Comparison of ENCODE assay signal across 9 cellular contexts in the genomic region with DNA sequence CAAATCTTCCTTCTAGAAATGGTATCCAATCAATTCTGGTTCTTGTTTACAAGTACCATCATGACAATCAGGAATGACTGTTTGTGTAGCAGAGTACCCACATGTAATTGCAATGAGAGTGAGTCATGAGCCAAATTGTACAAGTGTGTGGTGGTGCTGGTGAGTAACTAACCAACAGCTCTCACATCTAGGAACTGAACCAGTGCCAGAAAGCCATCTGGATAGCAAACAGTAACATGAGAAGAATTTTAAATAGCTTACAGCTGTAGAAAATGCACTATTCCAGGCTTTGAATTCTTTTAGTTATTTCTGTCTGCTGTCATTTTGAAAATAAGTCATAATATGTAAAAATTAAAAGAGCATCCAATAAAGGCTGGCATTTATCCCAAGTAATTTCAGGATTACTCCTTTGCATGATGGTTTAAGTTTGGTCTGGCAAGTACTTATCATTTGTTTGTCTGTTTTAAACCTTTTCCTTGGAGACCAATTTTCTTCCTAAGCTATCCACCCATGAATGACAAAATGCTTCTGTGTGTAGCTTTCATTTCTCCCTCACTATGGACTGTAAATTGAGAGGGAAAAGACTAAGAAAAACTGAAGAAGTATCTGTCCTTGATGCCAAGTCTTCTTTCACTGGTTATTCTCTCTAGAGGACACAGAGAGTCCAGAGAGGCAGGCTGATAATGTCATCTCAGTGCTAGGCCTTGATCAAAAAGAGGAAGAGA.
DNase-seq lines count a peak whose midpoint lies in the region; ATAC-seq lines count a peak whose summit lies in the region.
"Had no signal": no experiment of that assay in that cellular context is flagged by ENCODE, and none has a peak within 500 bp of the region (broad histone marks: within the 10 kb centered on the region; RNA-seq: fewer than 3 reads in every experiment).

No MANE protein-coding gene starts in this region.

- H3K4me3 Mint-ChIP-seq in activated CD4-positive, alpha-beta T cell treated with anti-CD3 and anti-CD28 coated beads, Interleukin-2, amount 10 ng/mL, durations not matched to agents 7 days and 5 days = no peak overlapping the region

- ATAC-seq in HG03139 (IDR thresholded peaks at IDR 0.05; ENCODE audit: unreplicated experiment) = peak; percentile 61

- DNase-seq in activated CD4-positive, alpha-beta T cell treated with anti-CD3 and anti-CD28 coated beads for 48 hours = peak; percentile 37
- no peak for DNase-seq in activated CD4-positive, alpha-beta T cell treated with anti-CD3 and anti-CD28 coated beads, Interleukin-2, amount 10 ng/mL, durations not matched to agents 7 days and 5 days
- peak; percentile 98 for DNase-seq in NCI-H2171 treated with DMSO at 0.1 percent for 48 hours (lab: John Stamatoyannopoulos, UW)
- peak in 47 of 58 donors; percentile 2 to 92 (median 45) for DNase-seq in anterior cingulate cortex (lab: John Stamatoyannopoulos, UW)
- peak; percentile 72 for DNase-seq in hepatic stellate cell (ENCODE audit: low spot score)
- no peak for DNase-seq in DMS114 treated with DMSO at 0.1 percent for 48 hours (lab: John Stamatoyannopoulos, UW; ENCODE audit: unreplicated experiment)

- H3K9me3 ChIP-seq in skeletal muscle tissue (ENCODE audit: control insufficient read depth in 3 of 3, low read length in 3 of 3) = no peaks in the 10 kb centered on the region
- H3K9me3 ChIP-seq: tibial nerve had no signal

- peak overlapping the region; percentile 34 for H3K27ac ChIP-seq in skeletal muscle tissue (ENCODE audit: low read depth, low read length)

- no peak overlapping the region for H3K4me3 ChIP-seq in skeletal muscle tissue (ENCODE audit: low read length in 3 of 3)
- H3K4me3 ChIP-seq: tibial nerve had no signal

- peaks cover 17 to 25% (median 17%) of the 10 kb centered on the region in 3 donors for H3K4me1 ChIP-seq in skeletal muscle tissue (ENCODE audit: control insufficient read depth in 3 of 3, insufficient read depth in 3 of 3, low read length in 3 of 3)

- no peaks in the 10 kb centered on the region for H3K27me3 Mint-ChIP-seq in activated CD4-positive, alpha-beta T cell treated with anti-CD3 and anti-CD28 coated beads, Interleukin-2, amount 10 ng/mL, durations not matched to agents 7 days and 5 days

- no peaks in the 10 kb centered on the region for H3K27me3 ChIP-seq in skeletal muscle tissue (ENCODE audit: control insufficient read depth in 3 of 3, insufficient read depth in 3 of 3, low read length in 3 of 3)
- H3K27me3 ChIP-seq: tibial nerve had no signal

- peaks cover 13% of the 10 kb centered on the region for H3K36me3 Mint-ChIP-seq in activated CD4-positive, alpha-beta T cell treated with anti-CD3 and anti-CD28 coated beads, Interleukin-2, amount 10 ng/mL, durations not matched to agents 7 days and 5 days (ENCODE audit: low read depth)

- no peak overlapping the region for H3K27ac Mint-ChIP-seq in activated CD4-positive, alpha-beta T cell treated with anti-CD3 and anti-CD28 coated beads, Interleukin-2, amount 10 ng/mL, durations not matched to agents 7 days and 5 days

- H3K4me1 Mint-ChIP-seq in activated CD4-positive, alpha-beta T cell treated with anti-CD3 and anti-CD28 coated beads, Interleukin-2, amount 10 ng/mL, durations not matched to agents 7 days and 5 days = peaks cover 43% of the 10 kb centered on the region

- H3K9ac ChIP-seq in skeletal muscle tissue (ENCODE audit: low read depth in 1 of 3, low read length in 3 of 3) = no peak overlapping the region

- POLR2A ChIA-PET in activated CD4-positive, alpha-beta T cell treated with anti-CD3 and anti-CD28 coated beads, Interleukin-2, amount 10 ng/mL, durations not matched to agents 7 days and 5 days (lab: Charles Lee) = no interaction called here

- H3K36me3 ChIP-seq in skeletal muscle tissue (ENCODE audit: control insufficient read depth in 3 of 3, insufficient read depth in 3 of 3, low read length in 3 of 3) = peaks cover 0 to 2% (median 0%) of the 10 kb centered on the region in 3 donors

- peaks cover 3% of the 10 kb centered on the region for H3K9me3 Mint-ChIP-seq in activated CD4-positive, alpha-beta T cell treated with anti-CD3 and anti-CD28 coated beads, Interleukin-2, amount 10 ng/mL, durations not matched to agents 7 days and 5 days

- CTCF ChIA-PET in activated CD4-positive, alpha-beta T cell treated with anti-CD3 and anti-CD28 coated beads, Interleukin-2, amount 10 ng/mL, durations not matched to agents 7 days and 5 days (lab: Charles Lee) = interaction anchor here (1.0 kb wide), 1 partner anchor 21 kb away, joined by 3 read pairs; no protein-coding TSS in a partner anchor

Comparison
In these comparisons a context has a peak if more than half of its experiments do, and no peak if none do; other contexts are left out.
1. DNase-seq: peak in activated CD4-positive, alpha-beta T cell treated with anti-CD3 and anti-CD28 coated beads for 48 hours (single experiment), NCI-H2171 treated with DMSO at 0.1 percent for 48 hours (single experiment), anterior cingulate cortex (47 of 58) and hepatic stellate cell (single experiment); none in activated CD4-positive, alpha-beta T cell treated with anti-CD3 and anti-CD28 coated beads, Interleukin-2, amount 10 ng/mL, durations not matched to agents 7 days and 5 days (single experiment) and DMS114 treated with DMSO at 0.1 percent for 48 hours (single experiment).